14 cellular contexts compared by ENCODE assay signal in genomic region chr7:32871624-32872371, GRCh38. TPM values are rescaled to one million over a fixed set of nuclear protein-coding genes. Genes with fewer than 3 reads are reported as not detected.
DNase-seq lines count a peak whose midpoint lies in the region; ATAC-seq and TF ChIP-seq lines count a peak whose summit lies in the region.
"Had no signal": no experiment of that assay in that cellular context is flagged by ENCODE, and none has a peak within 500 bp of the region (broad histone marks: within the 10 kb centered on the region; RNA-seq: fewer than 3 reads in every experiment).

No MANE protein-coding gene starts in this region.

- H3K4me1 ChIP-seq in OCI-LY3 (ENCODE audit: low read length) = peaks cover 9% of the 10 kb centered on the region

- H3K27ac ChIP-seq in OCI-LY3 (ENCODE audit: low read length) = no peak overlapping the region
- H3K27ac ChIP-seq: A549, skin epidermis had no signal

- no peaks in the 10 kb centered on the region for H3K27me3 ChIP-seq in OCI-LY3 (ENCODE audit: low read depth, low read length)

- peaks cover 17% of the 10 kb centered on the region for H3K4me1 Mint-ChIP-seq in activated T-cell treated with anti-CD3 and anti-CD28 coated beads, Interleukin-2, amount 50 U/mL, for 4 hours (ENCODE audit: low read depth)
- peaks cover 13 to 17% of the 10 kb centered on the region in 2 donors for H3K4me1 Mint-ChIP-seq in stimulated activated naive B cell treated with anti-CD40 and anti-IgM and Interleukin-4, amounts not matched to agents 10 μg/mL and 1 μg/mL and 100 μg/mL, for 72 hours

- H3K4me2 ChIP-seq in OCI-LY3 (ENCODE audit: low read length) = peak overlapping the region; percentile 14
- H3K4me2 ChIP-seq: A549 had no signal

- no peaks in the 10 kb centered on the region for H3K79me2 ChIP-seq in OCI-LY3 (ENCODE audit: low read length)

- no peak overlapping the region for H3K4me3 Mint-ChIP-seq in activated T-cell treated with anti-CD3 and anti-CD28 coated beads, Interleukin-2, amount 50 U/mL, for 4 hours
- H3K4me3 Mint-ChIP-seq in stimulated activated naive B cell treated with anti-CD40 and anti-IgM and Interleukin-4, amounts not matched to agents 10 μg/mL and 1 μg/mL and 100 μg/mL, for 72 hours = no peak overlapping the region
- H3K4me3 Mint-ChIP-seq: naive thymus-derived CD4-positive, alpha-beta T cell had no signal

- H3K27ac Mint-ChIP-seq in stimulated activated naive B cell treated with anti-CD40 and anti-IgM and Interleukin-4, amounts not matched to agents 10 μg/mL and 1 μg/mL and 100 μg/mL, for 72 hours = no peak overlapping the region

- H3K9me3 ChIP-seq in OCI-LY3 (ENCODE audit: insufficient read depth, low read length) = no peaks in the 10 kb centered on the region
- H3K9me3 ChIP-seq: A549 had no signal

- no peak overlapping the region for H2AFZ ChIP-seq in OCI-LY3 (ENCODE audit: low read depth, low read length)

- H3K36me3 ChIP-seq in OCI-LY3 (replicated peaks; ENCODE audit: low read depth, low read length) = peaks cover 36% of the 10 kb centered on the region

- H3K9me3 Mint-ChIP-seq in activated T-cell treated with anti-CD3 and anti-CD28 coated beads, Interleukin-2, amount 50 U/mL, for 4 hours = no peaks in the 10 kb centered on the region
- H3K9me3 Mint-ChIP-seq in stimulated activated naive B cell treated with anti-CD40 and anti-IgM and Interleukin-4, amounts not matched to agents 10 μg/mL and 1 μg/mL and 100 μg/mL, for 72 hours = no peaks in the 10 kb centered on the region

- no peak for TF ChIP-seq CTCF in OCI-LY3 (IDR thresholded peaks at IDR 0.05; ENCODE audit: low read depth, low read length)

- no peak for DNase-seq in activated T-cell treated with anti-CD3 and anti-CD28 coated beads, Interleukin-2, amount 50 U/mL, for 4 hours
- no peak for DNase-seq in activated T-cell treated with anti-CD3 and anti-CD28 coated beads, Interleukin-2, amount 50 U/mL, for 1 hour
- no peak for DNase-seq in stimulated activated naive B cell treated with anti-CD40 and anti-IgM and Interleukin-4, amounts not matched to agents 10 μg/mL and 1 μg/mL and 100 μg/mL, for 72 hours
- DNase-seq in NCI-H1092 treated with DMSO at 0.1 percent for 48 hours (lab: John Stamatoyannopoulos, UW) (no peak), SKM-1 (lab: John Stamatoyannopoulos, UW; ENCODE audit: unreplicated experiment) (no peak), HuH-7.5 (ENCODE audit: low spot score) (no peak)
- DNase-seq: erythroblast; naive thymus-derived CD4-positive, alpha-beta T cell; T-helper 9 cell had no signal

- H3K36me3 Mint-ChIP-seq in activated T-cell treated with anti-CD3 and anti-CD28 coated beads, Interleukin-2, amount 50 U/mL, for 4 hours (ENCODE audit: insufficient read depth) = peaks cover 44% of the 10 kb centered on the region
- peaks cover 34 to 48% of the 10 kb centered on the region in 2 donors for H3K36me3 Mint-ChIP-seq in stimulated activated naive B cell treated with anti-CD40 and anti-IgM and Interleukin-4, amounts not matched to agents 10 μg/mL and 1 μg/mL and 100 μg/mL, for 72 hours

- no peak overlapping the region for H3K9ac ChIP-seq in OCI-LY3 (ENCODE audit: low read length)

- no peak overlapping the region for H3K4me3 ChIP-seq in OCI-LY3 (ENCODE audit: low read length)
- H3K4me3 ChIP-seq: A549, skin epidermis had no signal

- no peaks in the 10 kb centered on the region for H3K27me3 Mint-ChIP-seq in activated T-cell treated with anti-CD3 and anti-CD28 coated beads, Interleukin-2, amount 50 U/mL, for 4 hours (ENCODE audit: low read depth)
- H3K27me3 Mint-ChIP-seq in stimulated activated naive B cell treated with anti-CD40 and anti-IgM and Interleukin-4, amounts not matched to agents 10 μg/mL and 1 μg/mL and 100 μg/mL, for 72 hours = no peaks in the 10 kb centered on the region
- H3K27me3 Mint-ChIP-seq: naive thymus-derived CD4-positive, alpha-beta T cell had no signal

- ATAC-seq in activated T-cell treated with anti-CD3 and anti-CD28 coated beads, Interleukin-2, amount 50 U/mL, for 4 hours = peak; percentile 69 to 75
- peak; percentile 87 for ATAC-seq in HG02852 (IDR thresholded peaks at IDR 0.05; ENCODE audit: unreplicated experiment)
- peak; percentile 49 to 51 for ATAC-seq in stimulated activated naive B cell treated with anti-CD40 and anti-IgM and Interleukin-4, amounts not matched to agents 10 μg/mL and 1 μg/mL and 100 μg/mL, for 72 hours (replicated peaks)
- ATAC-seq: A549; HCT116; naive thymus-derived CD4-positive, alpha-beta T cell had no signal

- H4K20me1 ChIP-seq in OCI-LY3 (ENCODE audit: insufficient read depth, low read length) = peaks cover 5% of the 10 kb centered on the region

RNA-seq across cellular contexts. Expression of gene KBTBD2, which starts 19.8 kb away (rescaled TPM):
- total RNA-seq in activated T-cell treated with anti-CD3 and anti-CD28 coated beads, Interleukin-2, amount 50 U/mL, for 4 hours = 10 to 100 TPM; 16.4 to 18.9 (median 17.6) TPM
